ENCODE assay signal across 8 cellular contexts in the genomic region with DNA sequence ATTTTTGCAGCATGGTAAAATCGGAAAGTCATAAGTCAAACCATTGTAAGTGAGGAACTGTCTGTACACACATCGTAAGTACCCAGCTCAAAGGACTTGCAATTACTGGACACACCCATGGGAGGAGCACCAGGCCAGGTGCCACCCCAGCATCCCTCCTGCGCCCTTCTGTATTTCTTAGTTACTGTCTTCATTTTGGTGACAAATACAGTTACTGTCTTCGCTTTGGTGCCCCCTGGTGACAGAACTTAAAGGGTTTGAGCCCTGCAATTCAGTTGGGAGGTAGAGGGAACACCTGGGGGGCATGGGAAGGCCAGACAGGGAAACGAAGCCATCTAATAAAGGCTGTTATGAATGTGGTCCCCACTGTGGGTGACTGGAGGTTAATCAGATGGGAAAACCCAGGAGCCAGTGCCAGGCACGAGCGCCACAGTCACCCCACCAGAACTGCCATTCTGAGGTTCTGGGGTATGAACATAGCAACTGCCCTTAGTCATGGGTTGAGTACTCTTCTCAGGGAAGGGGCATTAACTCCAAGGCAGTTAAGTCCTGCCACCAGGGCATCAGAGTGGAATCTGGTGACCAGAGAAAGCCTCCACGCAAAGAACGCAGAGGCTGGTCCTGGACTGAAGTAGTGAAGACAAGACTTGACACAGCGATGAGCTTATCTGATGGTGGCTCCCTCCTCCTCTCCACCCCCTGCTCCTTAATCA.
A peak's percentile ranks its signal among the peaks of the same experiment; 100 is the strongest.
DNase-seq lines count a peak whose midpoint lies in the region; ATAC-seq and TF ChIP-seq lines count a peak whose summit lies in the region.

No MANE protein-coding gene starts in this region.

- H3K27me3 ChIP-seq in parathyroid adenoma (ENCODE audit: control insufficient read depth, insufficient read depth, low read length) = no peaks in the 10 kb centered on the region

- H3K27me3 Mint-ChIP-seq in endothelial cell (ENCODE audit: unreplicated experiment) = no peaks in the 10 kb centered on the region

- no peak overlapping the region for H2AFZ ChIP-seq in parathyroid adenoma

- H3K79me2 ChIP-seq in parathyroid adenoma = no peaks in the 10 kb centered on the region

- H3K4me3 ChIP-seq in parathyroid adenoma (ENCODE audit: low read depth, low read length) = no peak overlapping the region

- no peak overlapping the region for H3K9ac ChIP-seq in parathyroid adenoma

- H3K4me1 Mint-ChIP-seq in endothelial cell (ENCODE audit: unreplicated experiment) = no peaks in the 10 kb centered on the region

- TF ChIP-seq CTCF in endothelial cell (IDR thresholded peaks at IDR 0.05; ENCODE audit: unreplicated experiment) = peak; percentile 65
- TF ChIP-seq CTCF in parathyroid adenoma (IDR thresholded peaks at IDR 0.05) = peak; percentile 30

- no peaks in the 10 kb centered on the region for H3K36me3 ChIP-seq in parathyroid adenoma (ENCODE audit: control insufficient read depth, insufficient read depth, low read length)

- peaks cover 7% of the 10 kb centered on the region for H3K4me1 ChIP-seq in parathyroid adenoma

- H3K27ac Mint-ChIP-seq in endothelial cell (ENCODE audit: unreplicated experiment) = no peak overlapping the region

- H3K36me3 Mint-ChIP-seq in endothelial cell (ENCODE audit: low read depth, unreplicated experiment) = no peaks in the 10 kb centered on the region

- H3K27ac ChIP-seq in parathyroid adenoma = no peak overlapping the region

- DNase-seq in NCI-H2196 (lab: John Stamatoyannopoulos, UW; ENCODE audit: unreplicated experiment) (peak; percentile 50), NCI-H2196 treated with DMSO at 0.1 percent for 48 hours (lab: John Stamatoyannopoulos, UW; ENCODE audit: unreplicated experiment) (no peak), LHCN-M2 (ENCODE audit: low read depth) (peak; percentile 1), UCSD-AML1 (lab: John Stamatoyannopoulos, UW; ENCODE audit: unreplicated experiment) (peak; percentile 36), endothelial cell (ENCODE audit: low spot score) (peak; percentile 55)

- H3K9me3 Mint-ChIP-seq in endothelial cell (ENCODE audit: unreplicated experiment) = no peaks in the 10 kb centered on the region

- H3K9me3 ChIP-seq in parathyroid adenoma (ENCODE audit: control insufficient read depth, low read length) = no peaks in the 10 kb centered on the region

- no peak overlapping the region for H3K4me3 Mint-ChIP-seq in endothelial cell (ENCODE audit: unreplicated experiment)

- ATAC-seq in HG02938 (IDR thresholded peaks at IDR 0.05; ENCODE audit: unreplicated experiment) = no peak
- ATAC-seq in GM18907 (IDR thresholded peaks at IDR 0.05; ENCODE audit: unreplicated experiment) = no peak

- peak overlapping the region; percentile 20 for H3K4me2 ChIP-seq in parathyroid adenoma (ENCODE audit: low read length)
